ENCODE assay signal across 22 cellular contexts in the genomic region with DNA sequence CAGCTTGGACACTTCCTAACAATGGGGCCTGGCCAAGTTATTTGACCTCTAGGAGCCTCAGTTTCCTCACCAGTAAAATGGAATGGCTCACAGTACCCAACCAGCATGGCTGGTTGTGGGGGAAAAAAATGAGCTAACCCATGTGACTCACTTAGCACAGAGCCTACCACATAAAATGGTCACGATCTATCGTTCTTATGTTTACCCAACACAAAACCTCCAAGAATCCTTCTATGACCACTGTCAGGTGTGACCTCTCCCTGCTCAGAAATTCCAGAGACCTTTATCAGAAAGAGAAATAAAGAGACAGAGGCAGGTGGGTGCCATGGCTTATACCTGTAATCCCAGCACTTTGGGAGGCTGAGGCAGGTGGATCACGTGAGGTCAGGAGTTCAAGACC. TPM values are rescaled to one million over a fixed set of nuclear protein-coding genes. Genes with fewer than 3 reads are reported as not detected.
A peak's percentile ranks its signal among the peaks of the same experiment; 100 is the strongest.
DNase-seq lines count a peak whose midpoint lies in the region; ATAC-seq and TF ChIP-seq lines count a peak whose summit lies in the region.
"Had no signal": no experiment of that assay in that cellular context is flagged by ENCODE, and none has a peak within 500 bp of the region (broad histone marks: within the 10 kb centered on the region; RNA-seq: fewer than 3 reads in every experiment).

No MANE protein-coding gene starts in this region.

- TF ChIP-seq CTCF in mammary epithelial cell (conservative IDR thresholded peaks at IDR 0.05 in 1 of 2, IDR thresholded peaks at IDR 0.05 in 1 of 2; ENCODE audit: extremely low read depth in 1 of 2, insufficient read depth in 1 of 2, low read depth in 1 of 2, low read length in 2 of 2) (no peak), MCF 10A (IDR thresholded peaks at IDR 0.05; ENCODE audit: unreplicated experiment) (no peak), glutamatergic neuron (IDR thresholded peaks at IDR 0.05; ENCODE audit: partially characterized antibody, unreplicated experiment) (no peak), tibial nerve (IDR thresholded peaks at IDR 0.05) (no peak)

- no peak overlapping the region for H4K91ac ChIP-seq in trophoblast cell (ENCODE audit: low read depth, low read length)

- in situ Hi-C loops in mammary epithelial cell (cut with MboI; ENCODE audit: low sequenced_read_pairs in 2 of 2), result no loop called here

- no peak overlapping the region for H4K12ac ChIP-seq in trophoblast cell (ENCODE audit: low read depth, low read length)

- no peak overlapping the region for H3K4me3 Mint-ChIP-seq in MCF 10A (ENCODE audit: unreplicated experiment)
- H3K4me3 Mint-ChIP-seq in activated T-helper 17 cell treated with anti-CD3 and anti-CD28 coated beads, Interleukin-2, amount 50 U/mL, for 72 hours, result no peak overlapping the region
- no peak overlapping the region for H3K4me3 Mint-ChIP-seq in glutamatergic neuron (ENCODE audit: unreplicated experiment)
- H3K4me3 Mint-ChIP-seq: CD4-positive, alpha-beta memory T cell; GM23338 had no signal

- H2BK12ac ChIP-seq in trophoblast cell (ENCODE audit: low read length), result no peak overlapping the region

- no peaks in the 10 kb centered on the region for H4K20me1 ChIP-seq in mammary epithelial cell (ENCODE audit: insufficient read depth, low read length)

- H4K8ac ChIP-seq in trophoblast cell (ENCODE audit: low read depth, low read length), result no peak overlapping the region

- H3K4me1 Mint-ChIP-seq in MCF 10A (ENCODE audit: insufficient read depth, unreplicated experiment) (no peaks in the 10 kb centered on the region), glutamatergic neuron (ENCODE audit: low read depth, unreplicated experiment) (peaks cover 3% of the 10 kb centered on the region)
- no peaks in the 10 kb centered on the region for H3K4me1 Mint-ChIP-seq in activated T-helper 17 cell treated with anti-CD3 and anti-CD28 coated beads, Interleukin-2, amount 50 U/mL, for 72 hours
- H3K4me1 Mint-ChIP-seq: CD4-positive, alpha-beta memory T cell; GM23338 had no signal

- H3K9me3 Mint-ChIP-seq in MCF 10A (ENCODE audit: unreplicated experiment) (no peaks in the 10 kb centered on the region), glutamatergic neuron (ENCODE audit: unreplicated experiment) (peaks cover 3% of the 10 kb centered on the region)
- H3K9me3 Mint-ChIP-seq in activated T-helper 17 cell treated with anti-CD3 and anti-CD28 coated beads, Interleukin-2, amount 50 U/mL, for 72 hours, result no peaks in the 10 kb centered on the region
- H3K9me3 Mint-ChIP-seq: GM23338 had no signal

- H2BK120ac ChIP-seq in trophoblast cell (ENCODE audit: insufficient read depth, low read length, poor library complexity), result no peak overlapping the region

- no TSS peak for BruUV-seq in mammary epithelial cell (replicated peaks; lab: Mats Ljungman, UMichigan)
- no TSS peak for BruUV-seq in MCF 10A (replicated peaks; lab: Mats Ljungman, UMichigan)

- H3K9ac ChIP-seq in mammary epithelial cell (ENCODE audit: insufficient read depth, low read length) (no peak overlapping the region), trophoblast cell (ENCODE audit: low read length) (no peak overlapping the region)

- intact Hi-C loops in mammary epithelial cell (cut with micrococcal nuclease), result no loop called here
- intact Hi-C loops in MCF 10A (cut with micrococcal nuclease), result no loop called here
- intact Hi-C loops in posterior vena cava (cut with DNase I), result no loop called here

- no peak for ATAC-seq in activated T-helper 17 cell treated with anti-CD3 and anti-CD28 coated beads, Interleukin-2, amount 50 U/mL, for 72 hours (replicated peaks)
- ATAC-seq: A549, GM23338 had no signal

- H3K27me3 Mint-ChIP-seq in MCF 10A (ENCODE audit: insufficient read depth, unreplicated experiment) (peaks cover 30% of the 10 kb centered on the region), glutamatergic neuron (ENCODE audit: unreplicated experiment) (peaks cover 6% of the 10 kb centered on the region)
- H3K27me3 Mint-ChIP-seq in activated T-helper 17 cell treated with anti-CD3 and anti-CD28 coated beads, Interleukin-2, amount 50 U/mL, for 72 hours, result peaks cover 5% of the 10 kb centered on the region

- H3K4ac ChIP-seq in trophoblast cell (ENCODE audit: low read depth, low read length), result no peak overlapping the region

- H2AK5ac ChIP-seq in trophoblast cell (ENCODE audit: low read length), result no peak overlapping the region

- H3K27ac Mint-ChIP-seq in MCF 10A (ENCODE audit: low read depth, unreplicated experiment), result no peak overlapping the region
- H3K27ac Mint-ChIP-seq in activated T-helper 17 cell treated with anti-CD3 and anti-CD28 coated beads, Interleukin-2, amount 50 U/mL, for 72 hours, result peak overlapping the region; percentile 33
- no peak overlapping the region for H3K27ac Mint-ChIP-seq in glutamatergic neuron (ENCODE audit: unreplicated experiment)
- H3K27ac Mint-ChIP-seq: GM23338 had no signal

- CTCF ChIA-PET in mammary epithelial cell (lab: Charles Lee; ENCODE audit: low non-redundant PET), result no interaction called here
- CTCF ChIA-PET in MCF 10A (lab: Yijun Ruan, JAX), result interaction anchor here (0.6 to 1.4 kb wide), 4 partner anchors 23 to 801 kb away, joined by 3 to 4 read pairs (median 3); no protein-coding TSS in a partner anchor

- WGBS in mammary epithelial cell (ENCODE audit: low coverage, missing lambda C conversion rate), result 81% methylated on average over 3 of the region's 3 CpGs
- no CpG with 5 or more reads among the region's 3 CpGs for WGBS in trophoblast cell (ENCODE audit: extremely low coverage, insufficient coverage, insufficient read length)
- WGBS in tibial nerve, 2 donors, result 81 to 85% methylated on average over 3 of the region's 3 CpGs

- H3K36me3 Mint-ChIP-seq in MCF 10A (ENCODE audit: insufficient read depth, unreplicated experiment) (no peaks in the 10 kb centered on the region), glutamatergic neuron (ENCODE audit: unreplicated experiment) (no peaks in the 10 kb centered on the region)
- H3K36me3 Mint-ChIP-seq in activated T-helper 17 cell treated with anti-CD3 and anti-CD28 coated beads, Interleukin-2, amount 50 U/mL, for 72 hours (ENCODE audit: low read depth), result no peaks in the 10 kb centered on the region

- DNase-seq in mammary epithelial cell (peak; percentile 32), MCF 10A (ENCODE audit: unreplicated experiment) (no peak), M059J (ENCODE audit: low read depth) (peak; percentile 54), trophoblast cell (peak; percentile 3 to 32), glutamatergic neuron (no peak), tibial nerve (ENCODE audit: low spot score in 2 of 2) (no peak), posterior vena cava (ENCODE audit: low spot score) (no peak)
- DNase-seq: AML-193; CD4-positive, alpha-beta memory T cell; DMS153; DMS79; GDM1; HCEC 1CT had no signal

- H3K18ac ChIP-seq in trophoblast cell (ENCODE audit: low read length), result no peak overlapping the region

- POLR2A ChIA-PET in MCF 10A (lab: Yijun Ruan, JAX), result interaction anchor here (0.6 kb wide), 1 partner anchor 12 kb away, joined by 4 read pairs; no protein-coding TSS in a partner anchor

- H3K79me2 ChIP-seq in mammary epithelial cell (ENCODE audit: insufficient read depth, low read length), result no peaks in the 10 kb centered on the region
- H3K79me2 ChIP-seq in trophoblast cell (ENCODE audit: control insufficient read depth, insufficient read depth, low read length, poor library complexity), result no peaks in the 10 kb centered on the region

- H3K9me3 ChIP-seq in mammary epithelial cell (replicated peaks; ENCODE audit: insufficient read depth, low read length) (no peaks in the 10 kb centered on the region), trophoblast cell (ENCODE audit: insufficient read depth, low read depth, low read length) (no peaks in the 10 kb centered on the region), tibial nerve (no peaks in the 10 kb centered on the region)
- H3K9me3 ChIP-seq: A549 had no signal

- H3K23ac ChIP-seq in trophoblast cell (ENCODE audit: low read length), result no peak overlapping the region

- dilution Hi-C loops in mammary epithelial cell (cut with HindIII; ENCODE audit: low sequenced_read_pairs), result no loop called here

- H3K36me3 ChIP-seq in mammary epithelial cell (ENCODE audit: insufficient read depth, low read length) (no peaks in the 10 kb centered on the region), trophoblast cell (ENCODE audit: control insufficient read depth in 1 of 2, insufficient read depth in 2 of 2, low read length in 2 of 2) (no peaks in the 10 kb centered on the region), tibial nerve (no peaks in the 10 kb centered on the region)

- H2AFZ ChIP-seq in mammary epithelial cell (ENCODE audit: low read depth, low read length) (no peak overlapping the region), trophoblast cell (ENCODE audit: insufficient read depth, low read length, poor library complexity) (no peak overlapping the region)
- H2AFZ ChIP-seq: GM23338 had no signal

- no peak for TF ChIP-seq POLR2A in tibial nerve (IDR thresholded peaks at IDR 0.05)

- H3K27me3 ChIP-seq in mammary epithelial cell (ENCODE audit: insufficient read depth, low read length) (no peaks in the 10 kb centered on the region), trophoblast cell (ENCODE audit: insufficient read depth, low read length) (no peaks in the 10 kb centered on the region), tibial nerve (peaks cover 0 to 17% of the 10 kb centered on the region in 2 donors)

- TF ChIP-seq EP300 in tibial nerve (IDR thresholded peaks at IDR 0.05), result no peak

- H3K27ac ChIP-seq in mammary epithelial cell (ENCODE audit: insufficient read depth, low read depth, low read length) (no peak overlapping the region), trophoblast cell (ENCODE audit: low read depth, low read length) (no peak overlapping the region), tibial nerve (no peak overlapping the region)
- H3K27ac ChIP-seq: 22Rv1, A549, C4-2B, HL-60 had no signal

- no peak overlapping the region for H3K14ac ChIP-seq in trophoblast cell (ENCODE audit: low read length)

- no peak overlapping the region for H2BK5ac ChIP-seq in trophoblast cell (ENCODE audit: low read depth, low read length, poor library complexity)

- no peaks in the 10 kb centered on the region for H3K4me1 ChIP-seq in mammary epithelial cell (ENCODE audit: insufficient read depth, low read length)
- no peaks in the 10 kb centered on the region for H3K4me1 ChIP-seq in trophoblast cell (ENCODE audit: control insufficient read depth in 1 of 2, insufficient read depth in 2 of 2, low read length in 2 of 2)
- no peaks in the 10 kb centered on the region for H3K4me1 ChIP-seq in tibial nerve
- H3K4me1 ChIP-seq: A549 had no signal

- no peak overlapping the region for H3K4me3 ChIP-seq in mammary epithelial cell (replicated peaks in 1 of 3; ENCODE audit: insufficient read depth in 1 of 3, low read depth in 2 of 3, low read length in 3 of 3)
- no peak overlapping the region for H3K4me3 ChIP-seq in trophoblast cell (ENCODE audit: low read depth, low read length)
- no peak overlapping the region for H3K4me3 ChIP-seq in tibial nerve
- H3K4me3 ChIP-seq: A549, GM23338 had no signal

- no peaks in the 10 kb centered on the region for H3K79me1 ChIP-seq in trophoblast cell (ENCODE audit: low read length)

- H3K4me2 ChIP-seq in mammary epithelial cell (ENCODE audit: insufficient read depth, low read depth, low read length) (no peak overlapping the region), trophoblast cell (ENCODE audit: low read length) (no peak overlapping the region)
- H3K4me2 ChIP-seq: A549, GM23338 had no signal

RNA-seq across cellular contexts. Expression of gene BPIFB1, which starts 39.4 kb away (rescaled TPM):
- not detected for total RNA-seq in mammary epithelial cell
- not detected for polyA plus RNA-seq in mammary epithelial cell
- polyA minus RNA-seq in mammary epithelial cell, result not detected
- total RNA-seq in MCF 10A (2022), result not detected in 2 replicates
- total RNA-seq in M059J (2014; rRNA removed; shearing (Covaris generic)), result not detected in 2 replicates
- total RNA-seq in activated T-helper 17 cell treated with anti-CD3 and anti-CD28 coated beads, Interleukin-2, amount 50 U/mL, for 72 hours, result not detected
- not detected in 2 replicates for polyA plus RNA-seq in trophoblast cell (2013)
- total RNA-seq in glutamatergic neuron (ENCODE audit: unreplicated experiment), result not detected
- not detected for total RNA-seq in tibial nerve
- not detected for total RNA-seq in posterior vena cava
- total RNA-seq: CD4-positive, alpha-beta memory T cell; Daoy; GM23338; HT1080 had no signal
- polyA plus RNA-seq: BJ; CD4-positive, alpha-beta memory T cell; GM23338 had no signal

Comparison
In these comparisons a context has a peak if more than half of its experiments do, and no peak if none do; other contexts are left out.
1. DNase-seq: peak in mammary epithelial cell (single experiment), M059J (single experiment) and trophoblast cell (2 of 2); none in MCF 10A (single experiment), glutamatergic neuron (single experiment), tibial nerve (0 of 2) and posterior vena cava (single experiment).